In genomic region chr3:6862880-6863195, GRCh38 we compare ENCODE assay signal across 2 cellular contexts.
TF ChIP-seq lines count a peak whose summit lies in the region.

No MANE protein-coding gene starts in this region.

TF ChIP-seq in HEK293, 187 proteins besides CTCF, POLR2A, EP300 and RAD21:
- TF ChIP-seq ZNF510 (tag by site-specific recombination; IDR thresholded peaks at IDR 0.05; ENCODE audit: insufficient replicate concordance) (no peak), ZNF423 (tag by site-specific recombination; IDR thresholded peaks at IDR 0.05) (no peak), SETDB1 (IDR thresholded peaks at IDR 0.05; ENCODE audit: insufficient read length, low read length) (no peak), ZNF133 (tag by site-specific recombination; IDR thresholded peaks at IDR 0.05) (no peak), WT1 (tag by site-specific recombination; IDR thresholded peaks at IDR 0.05) (no peak), ZBTB8A (tag by site-specific recombination; IDR thresholded peaks at IDR 0.05) (no peak), ATF2 (tag by site-specific recombination; IDR thresholded peaks at IDR 0.05; ENCODE audit: low read depth) (no peak)

TF ChIP-seq in H1, 55 proteins besides CTCF, POLR2A, EP300 and RAD21:
- TF ChIP-seq TBP (IDR thresholded peaks at IDR 0.05; ENCODE audit: low read depth, low read length) (0 out of 2 replicates have a peak, but pooled peaks have one; percentile 29), SUZ12 (IDR thresholded peaks at IDR 0.05; ENCODE audit: low read length) (0 out of 2 replicates have a peak, but pooled peaks have one; percentile 29), BRCA1 (IDR thresholded peaks at IDR 0.05; ENCODE audit: low read depth, low read length) (no peak), EZH2 (IDR thresholded peaks at IDR 0.05; ENCODE audit: low read depth, low read length, severe bottlenecking) (peak; percentile 17), RNF2 (IDR thresholded peaks at IDR 0.05; ENCODE audit: borderline replicate concordance, low read depth, low read length, missing control alignments, poor library complexity, severe bottlenecking) (no peak)
